ENCODE assay signal across 8 cellular contexts in the genomic region with DNA sequence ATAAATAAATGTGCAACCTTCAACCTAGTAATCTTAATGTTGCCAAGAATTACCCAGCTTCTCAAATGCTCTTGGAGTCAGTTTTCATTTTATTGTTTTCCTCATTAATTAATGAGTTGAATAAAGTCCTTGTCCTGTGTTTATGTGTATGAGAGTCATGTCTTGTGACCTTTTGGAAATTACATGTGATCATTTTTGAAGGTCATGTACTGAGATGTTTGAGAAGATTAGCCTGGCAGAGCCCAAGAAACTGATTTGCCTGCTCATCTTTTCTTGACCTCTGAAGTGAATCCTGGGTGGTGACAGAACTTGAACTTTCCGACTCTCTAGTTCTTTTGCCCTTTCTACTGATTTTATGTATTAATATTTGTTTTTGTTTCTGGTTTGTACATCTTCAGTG.
"Had no signal": no experiment of that assay in that cellular context is flagged by ENCODE, and none has a peak within 500 bp of the region (broad histone marks: within the 10 kb centered on the region; RNA-seq: fewer than 3 reads in every experiment).

No MANE protein-coding gene starts in this region.

- H3K9ac ChIP-seq: GM23248 had no signal

- FAIRE-seq: HTR-8/SVneo had no signal

- DNase-seq: GM23248, GOT3, H7, HFFc6, KBM-7 had no signal

- H3K36me3 ChIP-seq: HAP-1 had no signal

- H2AFZ ChIP-seq: GM23248 had no signal

- H3K4me3 ChIP-seq: GM23248, HAP-1 had no signal

- H3K27ac ChIP-seq: GM23248 had no signal

- ATAC-seq: HCT116 had no signal
